ENCODE assay signal across 10 cellular contexts in genomic region chr13:112740502-112741131, GRCh38. TPM values are rescaled to one million over a fixed set of nuclear protein-coding genes. Genes with fewer than 3 reads are reported as not detected.
A peak's percentile ranks its signal among the peaks of the same experiment; 100 is the strongest.
DNase-seq lines count a peak whose midpoint lies in the region; ATAC-seq and TF ChIP-seq lines count a peak whose summit lies in the region.
"Had no signal": no experiment of that assay in that cellular context is flagged by ENCODE, and none has a peak within 500 bp of the region (broad histone marks: within the 10 kb centered on the region; RNA-seq: fewer than 3 reads in every experiment).

No MANE protein-coding gene starts in this region.

- WGBS in gastroesophageal sphincter (ENCODE audit: low coverage in 1 of 2), 2 donors = 37 to 93% methylated on average over 7 to 15 of the region's 19 CpGs

- peaks cover 14% of the 10 kb centered on the region for H3K79me2 ChIP-seq in osteoblast (ENCODE audit: insufficient read depth, low read length)

- no peak for TF ChIP-seq EP300 in gastroesophageal sphincter (IDR thresholded peaks at IDR 0.05)

- H3K27me3 ChIP-seq in gastroesophageal sphincter (no peaks in the 10 kb centered on the region), osteoblast (ENCODE audit: insufficient read depth, low read length) (no peaks in the 10 kb centered on the region)

- H4K20me1 ChIP-seq in osteoblast (ENCODE audit: insufficient read depth, low read length) = peaks cover 6% of the 10 kb centered on the region

- H3K27me3 Mint-ChIP-seq in natural killer cell treated with Interleukin-12 subunit alpha and Interleukin-12 subunit beta and Interleukin-15 and Interleukin-18, amount 100 ng/mL, for 72 hours = no peaks in the 10 kb centered on the region
- H3K27me3 Mint-ChIP-seq: CD4-positive, CD25-positive, alpha-beta regulatory T cell had no signal

- H3K36me3 Mint-ChIP-seq in natural killer cell treated with Interleukin-12 subunit alpha and Interleukin-12 subunit beta and Interleukin-15 and Interleukin-18, amount 100 ng/mL, for 72 hours = no peaks in the 10 kb centered on the region
- H3K36me3 Mint-ChIP-seq: CD4-positive, CD25-positive, alpha-beta regulatory T cell had no signal

- H3K27ac ChIP-seq in gastroesophageal sphincter = peak overlapping the region in 3 of 4 donors; percentile 26 to 66 (median 61)
- H3K27ac ChIP-seq in osteoblast (ENCODE audit: low read depth, low read length) = peak overlapping the region; percentile 90

- H3K4me1 Mint-ChIP-seq in natural killer cell treated with Interleukin-12 subunit alpha and Interleukin-12 subunit beta and Interleukin-15 and Interleukin-18, amount 100 ng/mL, for 72 hours (ENCODE audit: low read depth in 2 of 2) = peaks cover 11 to 38% of the 10 kb centered on the region in 2 donors

- ATAC-seq in gastroesophageal sphincter (peak; percentile 81), GM21717 (IDR thresholded peaks at IDR 0.05; ENCODE audit: unreplicated experiment) (no peak), GM18858 (IDR thresholded peaks at IDR 0.05; ENCODE audit: unreplicated experiment) (no peak)
- no peak for ATAC-seq in natural killer cell treated with Interleukin-12 subunit alpha and Interleukin-12 subunit beta and Interleukin-15 and Interleukin-18, amount 100 ng/mL, for 72 hours

- peak overlapping the region in 1 of 2 donors; percentile 39 for H3K27ac Mint-ChIP-seq in natural killer cell treated with Interleukin-12 subunit alpha and Interleukin-12 subunit beta and Interleukin-15 and Interleukin-18, amount 100 ng/mL, for 72 hours
- H3K27ac Mint-ChIP-seq: activated T-helper 1 cell treated with anti-CD3 and anti-CD28 coated beads, Interleukin-12 subunit alpha, Interleukin-12 subunit beta, Interleukin-2, Interleukin-4 antibody, amounts not matched to agents 30 ng/mL and 10 ng/mL and 1 ng/mL, durations not matched to agents 14 hours and 24 hours and 36 hours had no signal

- H3K36me3 ChIP-seq in gastroesophageal sphincter (no peaks in the 10 kb centered on the region), osteoblast (ENCODE audit: insufficient read depth, low read length) (no peaks in the 10 kb centered on the region)

- peak; percentile 82 for DNase-seq in AG09319 (ENCODE audit: extremely low read depth, low read depth)
- peak; percentile 29 for DNase-seq in SW480 (ENCODE audit: low spot score)
- peak; percentile 95 for DNase-seq in osteoblast (ENCODE audit: insufficient read length, low spot score, missing footprints)
- DNase-seq in natural killer cell treated with Interleukin-12 subunit alpha and Interleukin-12 subunit beta and Interleukin-15 and Interleukin-18, amount 100 ng/mL, for 72 hours (ENCODE audit: low spot score) = no peak
- no peak for DNase-seq in NCI-H226
- DNase-seq: CD4-positive, CD25-positive, alpha-beta regulatory T cell had no signal

- no peak for TF ChIP-seq CTCF in AG09319 (IDR thresholded peaks at IDR 0.05; ENCODE audit: low read depth, low read length)
- TF ChIP-seq CTCF in gastroesophageal sphincter (IDR thresholded peaks at IDR 0.05) = no peak
- no peak for TF ChIP-seq CTCF in osteoblast (IDR thresholded peaks at IDR 0.05; ENCODE audit: extremely low read depth, low read depth, low read length)

- H3K9me3 Mint-ChIP-seq in natural killer cell treated with Interleukin-12 subunit alpha and Interleukin-12 subunit beta and Interleukin-15 and Interleukin-18, amount 100 ng/mL, for 72 hours = no peaks in the 10 kb centered on the region
- H3K9me3 Mint-ChIP-seq: activated T-helper 1 cell treated with anti-CD3 and anti-CD28 coated beads, Interleukin-12 subunit alpha, Interleukin-12 subunit beta, Interleukin-2, Interleukin-4 antibody, amounts not matched to agents 30 ng/mL and 10 ng/mL and 1 ng/mL, durations not matched to agents 14 hours and 24 hours and 36 hours; CD4-positive, CD25-positive, alpha-beta regulatory T cell had no signal

- peak overlapping the region; percentile 85 for H3K4me2 ChIP-seq in osteoblast (ENCODE audit: insufficient read depth, low read length)

- H3K4me1 ChIP-seq in gastroesophageal sphincter = peaks cover 0 to 26% (median 4%) of the 10 kb centered on the region in 3 donors
- peaks cover 19% of the 10 kb centered on the region for H3K4me1 ChIP-seq in osteoblast (ENCODE audit: insufficient read depth, low read length)

- H2AFZ ChIP-seq in osteoblast (ENCODE audit: low read length) = peak overlapping the region; percentile 86

- no peak overlapping the region for H3K4me3 ChIP-seq in gastroesophageal sphincter
- peak overlapping the region; percentile 58 for H3K4me3 ChIP-seq in osteoblast (ENCODE audit: insufficient read depth, low read length)

- H3K4me3 Mint-ChIP-seq in natural killer cell treated with Interleukin-12 subunit alpha and Interleukin-12 subunit beta and Interleukin-15 and Interleukin-18, amount 100 ng/mL, for 72 hours = no peak overlapping the region
- H3K4me3 Mint-ChIP-seq: activated T-helper 1 cell treated with anti-CD3 and anti-CD28 coated beads, Interleukin-12 subunit alpha, Interleukin-12 subunit beta, Interleukin-2, Interleukin-4 antibody, amounts not matched to agents 30 ng/mL and 10 ng/mL and 1 ng/mL, durations not matched to agents 14 hours and 24 hours and 36 hours; CD4-positive, CD25-positive, alpha-beta regulatory T cell had no signal

- TF ChIP-seq POLR2A in gastroesophageal sphincter (IDR thresholded peaks at IDR 0.05) = no peak

- H3K9me3 ChIP-seq in gastroesophageal sphincter (no peaks in the 10 kb centered on the region), osteoblast (ENCODE audit: low read depth, low read length) (no peaks in the 10 kb centered on the region)

RNA-seq across cellular contexts. Expression of gene ATP11A, which starts 50.8 kb away (rescaled TPM):
- total RNA-seq in gastroesophageal sphincter = 10 to 100 TPM; 12.9 to 21.7 (median 17.1) TPM
- total RNA-seq in osteoblast = 7.6 and 7.7 TPM in 2 replicates
- total RNA-seq in natural killer cell treated with Interleukin-12 subunit alpha and Interleukin-12 subunit beta and Interleukin-15 and Interleukin-18, amount 100 ng/mL, for 72 hours = 10 to 100 TPM; 89.0 to 91.2 TPM

Comparison
In these comparisons a context has a peak if more than half of its experiments do, and no peak if none do; other contexts are left out.
1. DNase-seq: peak in AG09319 (single experiment), SW480 (single experiment) and osteoblast (single experiment); none in natural killer cell treated with Interleukin-12 subunit alpha and Interleukin-12 subunit beta and Interleukin-15 and Interleukin-18, amount 100 ng/mL, for 72 hours (single experiment) and NCI-H226 (single experiment).